In the genomic region with DNA sequence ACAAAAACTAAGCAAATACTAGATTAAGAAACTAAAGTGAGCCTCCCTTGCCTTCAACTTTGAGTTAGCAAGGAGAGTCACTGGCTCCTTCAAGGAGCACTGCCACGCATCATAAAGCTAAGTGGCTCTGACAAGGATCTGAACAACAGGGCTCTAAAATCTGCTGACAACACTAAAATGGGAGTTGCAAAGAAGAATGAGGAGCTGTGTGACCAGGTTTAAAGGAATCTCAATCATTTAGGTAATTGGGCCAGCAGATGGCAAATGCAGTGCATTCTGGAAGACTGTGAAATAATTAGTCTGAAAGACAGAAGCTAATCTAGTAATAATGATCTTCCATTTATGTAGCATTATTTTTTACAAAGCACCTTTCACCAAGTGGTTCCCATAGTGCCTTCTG, we compare ENCODE assay signal across 16 cellular contexts.
A peak's percentile ranks its signal among the peaks of the same experiment; 100 is the strongest.
DNase-seq lines count a peak whose midpoint lies in the region; ATAC-seq, FAIRE-seq and TF ChIP-seq lines count a peak whose summit lies in the region.
"Had no signal": no experiment of that assay in that cellular context is flagged by ENCODE, and none has a peak within 500 bp of the region (broad histone marks: within the 10 kb centered on the region; RNA-seq: fewer than 3 reads in every experiment).

No MANE protein-coding gene starts in this region.

- H3K9ac ChIP-seq in astrocyte (ENCODE audit: low read length) = no peak overlapping the region

- CTCF ChIA-PET in A549 (lab: Yijun Ruan, JAX) = no interaction called here

- H3K27ac ChIP-seq in A549 = no peak overlapping the region
- H3K27ac ChIP-seq in GM23338 (ENCODE audit: low read depth) = no peak overlapping the region
- peak overlapping the region; percentile 11 for H3K27ac ChIP-seq in astrocyte (ENCODE audit: low read depth, low read length)
- H3K27ac ChIP-seq: tibial nerve had no signal

- H3K9me3 Mint-ChIP-seq in GM23338 (peaks cover 29% of the 10 kb centered on the region), astrocyte (ENCODE audit: unreplicated experiment) (peaks cover 11% of the 10 kb centered on the region)
- peaks cover 0 to 33% (median 17%) of the 10 kb centered on the region in 9 donors for H3K9me3 Mint-ChIP-seq in naive thymus-derived CD8-positive, alpha-beta T cell

- no peak for TF ChIP-seq EP300 in A549 (IDR thresholded peaks at IDR 0.05)

- no peaks in the 10 kb centered on the region for H3K27me3 ChIP-seq in GM23338 (ENCODE audit: insufficient read depth)
- H3K27me3 ChIP-seq in astrocyte (ENCODE audit: insufficient read depth, low read length) = no peaks in the 10 kb centered on the region
- H3K27me3 ChIP-seq in kidney epithelial cell (ENCODE audit: control insufficient read depth, insufficient read depth, low read length) = no peaks in the 10 kb centered on the region
- H3K27me3 ChIP-seq: tibial nerve had no signal

- no peak for TF ChIP-seq CTCF in A549 (IDR thresholded peaks at IDR 0.05)
- TF ChIP-seq CTCF in GM23338 (conservative IDR thresholded peaks at IDR 0.05; ENCODE audit: low read depth in 2 of 2) = no peak
- no peak for TF ChIP-seq CTCF in astrocyte (IDR thresholded peaks at IDR 0.05; ENCODE audit: insufficient read depth, low read depth, low read length)
- no peak for TF ChIP-seq CTCF in kidney epithelial cell (IDR thresholded peaks at IDR 0.05; ENCODE audit: insufficient read depth, low read length, poor library complexity, severe bottlenecking)

- H3K27me3 Mint-ChIP-seq in GM23338 (ENCODE audit: insufficient read depth, low read depth, poor library complexity) = peaks cover 3% of the 10 kb centered on the region
- no peaks in the 10 kb centered on the region for H3K27me3 Mint-ChIP-seq in astrocyte (ENCODE audit: low read depth, unreplicated experiment)
- peaks cover 0 to 4% (median 0%) of the 10 kb centered on the region in 5 donors for H3K27me3 Mint-ChIP-seq in naive thymus-derived CD8-positive, alpha-beta T cell

- FAIRE-seq in A549 (lab: Jason Lieb, UNC) = no peak
- peak; percentile 66 for FAIRE-seq in astrocyte (lab: Jason Lieb, UNC)
- FAIRE-seq: TTC549 had no signal

- H3K4me3 ChIP-seq in A549 (no peak overlapping the region), GM23338 (no peak overlapping the region), astrocyte (ENCODE audit: insufficient read depth, low read depth, low read length) (no peak overlapping the region), kidney epithelial cell (ENCODE audit: low read depth, low read length) (no peak overlapping the region)
- H3K4me3 ChIP-seq: tibial nerve had no signal

- peaks cover 14% of the 10 kb centered on the region; the same call in 1 of the 3 replicates for H3K9me3 ChIP-seq in A549
- H3K9me3 ChIP-seq in astrocyte (ENCODE audit: insufficient read depth, low read depth, low read length) = peaks cover 3% of the 10 kb centered on the region

- H3K79me2 ChIP-seq in GM23338 (replicated peaks; ENCODE audit: insufficient read depth) = no peaks in the 10 kb centered on the region
- H3K79me2 ChIP-seq in astrocyte (ENCODE audit: insufficient read depth, low read length) = no peaks in the 10 kb centered on the region

- POLR2A ChIA-PET in A549 (lab: Yijun Ruan, JAX) = no interaction called here
- POLR2A ChIA-PET in naive thymus-derived CD8-positive, alpha-beta T cell (lab: Charles Lee) = no interaction called here

- H3F3A ChIP-seq in GM23338 (replicated peaks; ENCODE audit: low read depth) = no peaks in the 10 kb centered on the region

- H3K4me3 Mint-ChIP-seq in GM23338 (no peak overlapping the region), astrocyte (ENCODE audit: unreplicated experiment) (no peak overlapping the region)
- no peak overlapping the region for H3K4me3 Mint-ChIP-seq in naive thymus-derived CD8-positive, alpha-beta T cell
- H3K4me3 Mint-ChIP-seq: activated naive CD4-positive, alpha-beta T cell treated with anti-CD3 and anti-CD28 coated beads, Interleukin-2, amount 50 U/mL, for 24 hours had no signal

- H2AFZ ChIP-seq in GM23338 = no peak overlapping the region
- no peak overlapping the region for H2AFZ ChIP-seq in astrocyte (ENCODE audit: low read depth, low read length)

- DNase-seq in A549 (ENCODE audit: low read depth in 1 of 2, low spot score in 1 of 2) = no peak
- peak; percentile 41 for DNase-seq in GM23338 (ENCODE audit: low spot score)
- DNase-seq in astrocyte (ENCODE audit: low read depth) = peak; percentile 70
- DNase-seq in kidney epithelial cell (ENCODE audit: low read depth) = peak; percentile 60
- no peak for DNase-seq in activated naive CD4-positive, alpha-beta T cell treated with Interleukin-2 at 50 U/mL for 16 hours
- DNase-seq in naive thymus-derived CD8-positive, alpha-beta T cell = no peak
- DNase-seq: cerebellar nuclear complex; GOT3; NCI-H1694 treated with DMSO at 0.1 percent for 48 hours; SIG-M5; stimulated activated CD4-positive, alpha-beta T cell treated with anti-CD3 and anti-CD28 coated beads, Interleukin-2, amount 100 ng/mL, for 24 hours had no signal

- H3K4me2 ChIP-seq in A549 (peak overlapping the region; percentile 18; the same call in 1 of the 3 replicates), GM23338 (no peak overlapping the region), astrocyte (ENCODE audit: low read length) (peak overlapping the region; percentile 48)

- no peak for TF ChIP-seq RAD21 in A549 (conservative IDR thresholded peaks at IDR 0.05 in 1 of 2, IDR thresholded peaks at IDR 0.05 in 1 of 2)

- ATAC-seq in A549 = no peak
- ATAC-seq in GM23338 = peak; percentile 56
- ATAC-seq in naive thymus-derived CD8-positive, alpha-beta T cell = no peak
- ATAC-seq in GM19351 (IDR thresholded peaks at IDR 0.05; ENCODE audit: unreplicated experiment) = no peak
- no peak for ATAC-seq in GM21576 (IDR thresholded peaks at IDR 0.05; ENCODE audit: unreplicated experiment)

- H3K27ac Mint-ChIP-seq in GM23338 (no peak overlapping the region), astrocyte (ENCODE audit: unreplicated experiment) (peak overlapping the region; percentile 62)
- no peak overlapping the region for H3K27ac Mint-ChIP-seq in naive thymus-derived CD8-positive, alpha-beta T cell
- H3K27ac Mint-ChIP-seq: activated naive CD4-positive, alpha-beta T cell treated with anti-CD3 and anti-CD28 coated beads, Interleukin-2, amount 50 U/mL, for 24 hours had no signal

- 0 out of 3 replicates have a peak, but pooled peaks cover 7% of the 10 kb centered on the region for H3K4me1 ChIP-seq in A549
- H3K4me1 ChIP-seq in GM23338 (ENCODE audit: insufficient read depth) = no peaks in the 10 kb centered on the region
- H3K4me1 ChIP-seq in astrocyte (ENCODE audit: insufficient read depth, low read length) = peaks cover 23% of the 10 kb centered on the region
- H3K4me1 ChIP-seq: tibial nerve had no signal

- no peaks in the 10 kb centered on the region for H3K36me3 ChIP-seq in GM23338 (ENCODE audit: insufficient read depth)
- H3K36me3 ChIP-seq in astrocyte (ENCODE audit: insufficient read depth, low read length) = no peaks in the 10 kb centered on the region
- no peaks in the 10 kb centered on the region for H3K36me3 ChIP-seq in kidney epithelial cell (ENCODE audit: control insufficient read depth, insufficient read depth, low read length)
- H3K36me3 ChIP-seq: tibial nerve had no signal

- peaks cover 22% of the 10 kb centered on the region; the same call in 2 of the 3 replicates for H3K36me3 Mint-ChIP-seq in GM23338 (ENCODE audit: low read depth)
- no peaks in the 10 kb centered on the region for H3K36me3 Mint-ChIP-seq in astrocyte (ENCODE audit: low read depth, unreplicated experiment)
- peaks cover 0 to 5% (median 0%) of the 10 kb centered on the region in 3 donors for H3K36me3 Mint-ChIP-seq in naive thymus-derived CD8-positive, alpha-beta T cell

- TF ChIP-seq POLR2A in A549 (IDR thresholded peaks at IDR 0.05; ENCODE audit: low read length) = no peak

- no peaks in the 10 kb centered on the region for H4K20me1 ChIP-seq in GM23338 (replicated peaks; ENCODE audit: insufficient read depth)
- no peaks in the 10 kb centered on the region for H4K20me1 ChIP-seq in astrocyte (ENCODE audit: insufficient read depth, low read length)

- H3K9me2 ChIP-seq in GM23338 (ENCODE audit: insufficient read depth) = 0 out of 2 replicates have a peak, but pooled peaks cover 10% of the 10 kb centered on the region

- peaks cover 14% of the 10 kb centered on the region for H3K4me1 Mint-ChIP-seq in GM23338
- peaks cover 30% of the 10 kb centered on the region for H3K4me1 Mint-ChIP-seq in astrocyte (ENCODE audit: low read depth, unreplicated experiment)
- no peaks in the 10 kb centered on the region for H3K4me1 Mint-ChIP-seq in naive thymus-derived CD8-positive, alpha-beta T cell
- H3K4me1 Mint-ChIP-seq: activated naive CD4-positive, alpha-beta T cell treated with anti-CD3 and anti-CD28 coated beads, Interleukin-2, amount 50 U/mL, for 24 hours had no signal

- 61% methylated on average over 1 of the region's 1 CpG for WGBS in A549 (ENCODE audit: missing lambda C conversion rate)

TF ChIP-seq in A549, 52 proteins besides CTCF, POLR2A, EP300 and RAD21:
- TF ChIP-seq HDAC2 (IDR thresholded peaks at IDR 0.05) = no peak
- peak; percentile 92 for TF ChIP-seq MAFK (IDR thresholded peaks at IDR 0.05; ENCODE audit: partially characterized antibody)
- TF ChIP-seq GATA3 (IDR thresholded peaks at IDR 0.05; ENCODE audit: borderline replicate concordance) = no peak

TF ChIP-seq in GM23338, 12 proteins besides CTCF, POLR2A, EP300 and RAD21:
- no peak for TF ChIP-seq ZNF114 (CRISPR knock-in tag; IDR thresholded peaks at IDR 0.05)
- TF ChIP-seq, protein P1, sequence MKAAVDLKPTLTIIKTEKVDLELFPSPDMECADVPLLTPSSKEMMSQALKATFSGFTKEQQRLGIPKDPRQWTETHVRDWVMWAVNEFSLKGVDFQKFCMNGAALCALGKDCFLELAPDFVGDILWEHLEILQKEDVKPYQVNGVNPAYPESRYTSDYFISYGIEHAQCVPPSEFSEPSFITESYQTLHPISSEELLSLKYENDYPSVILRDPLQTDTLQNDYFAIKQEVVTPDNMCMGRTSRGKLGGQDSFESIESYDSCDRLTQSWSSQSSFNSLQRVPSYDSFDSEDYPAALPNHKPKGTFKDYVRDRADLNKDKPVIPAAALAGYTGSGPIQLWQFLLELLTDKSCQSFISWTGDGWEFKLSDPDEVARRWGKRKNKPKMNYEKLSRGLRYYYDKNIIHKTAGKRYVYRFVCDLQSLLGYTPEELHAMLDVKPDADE (IDR thresholded peaks at IDR 0.05) = no peak

Comparison
In these comparisons a context has a peak if more than half of its experiments do, and no peak if none do; other contexts are left out.
1. DNase-seq: peak in GM23338 (single experiment), astrocyte (single experiment) and kidney epithelial cell (single experiment); none in A549 (0 of 2), activated naive CD4-positive, alpha-beta T cell treated with Interleukin-2 at 50 U/mL for 16 hours (single experiment) and naive thymus-derived CD8-positive, alpha-beta T cell (0 of 10).